Comparison of ENCODE assay signal across 25 cellular contexts in genomic region chr9:71521132-71521531, GRCh38.
A peak's percentile ranks its signal among the peaks of the same experiment; 100 is the strongest.
DNase-seq lines count a peak whose midpoint lies in the region; ATAC-seq, FAIRE-seq and TF ChIP-seq lines count a peak whose summit lies in the region.
"Had no signal": no experiment of that assay in that cellular context is flagged by ENCODE, and none has a peak within 500 bp of the region (broad histone marks: within the 10 kb centered on the region; RNA-seq: fewer than 3 reads in every experiment).

No MANE protein-coding gene starts in this region.

- FAIRE-seq in HepG2 (lab: Jason Lieb, UNC) (no peak), H1 (lab: Jason Lieb, UNC) (no peak)
- FAIRE-seq: GM12891, GM19239 had no signal

- H3K27ac ChIP-seq in HepG2 (ENCODE audit: extremely low read length, insufficient read depth, low read length): no peak overlapping the region
- no peak overlapping the region for H3K27ac ChIP-seq in right lobe of liver
- no peak overlapping the region for H3K27ac ChIP-seq in H1 (ENCODE audit: low read depth, low read length)
- H3K27ac ChIP-seq in substantia nigra (ENCODE audit: low read depth, low read length, poor library complexity, severe bottlenecking): no peak overlapping the region
- H3K27ac ChIP-seq: 22Rv1, BLaER1 had no signal

- no peak overlapping the region for H3K4me3 ChIP-seq in HepG2 (replicated peaks in 1 of 3; ENCODE audit: insufficient read depth in 1 of 3, low read depth in 2 of 3, low read length in 3 of 3)
- no peak overlapping the region for H3K4me3 ChIP-seq in right lobe of liver
- no peak overlapping the region for H3K4me3 ChIP-seq in H1 (ENCODE audit: extremely low read depth in 1 of 4, insufficient read depth in 2 of 4, low read depth in 3 of 4, low read length in 4 of 4)
- H3K4me3 ChIP-seq: BLaER1 had no signal

- H2BK12ac ChIP-seq in H1 (ENCODE audit: low read depth, low read length): no peak overlapping the region

- no peak overlapping the region for H4K5ac ChIP-seq in H1 (ENCODE audit: insufficient read length, low read depth, low read length)

- TF ChIP-seq CTCF in HepG2 (CRISPR knock-in tag; IDR thresholded peaks at IDR 0.05): no peak
- no peak for TF ChIP-seq CTCF in right lobe of liver (IDR thresholded peaks at IDR 0.05)
- no peak for TF ChIP-seq CTCF in H1 (IDR thresholded peaks at IDR 0.05; ENCODE audit: control extremely low read depth in 1 of 3, insufficient read depth in 1 of 3, low read depth in 1 of 3, low read length in 3 of 3)

- H3K14ac ChIP-seq in H1 (ENCODE audit: insufficient read length): no peak overlapping the region

- no peak overlapping the region for H2AK5ac ChIP-seq in H1 (ENCODE audit: low read depth, low read length)

- H2AFZ ChIP-seq in HepG2 (ENCODE audit: low read length) (no peak overlapping the region), H1 (ENCODE audit: low read length) (no peak overlapping the region)

- H3K4ac ChIP-seq in H1 (replicated peaks; ENCODE audit: insufficient read length, low read depth, low read length): no peak overlapping the region

- no peak overlapping the region for H4K8ac ChIP-seq in H1 (ENCODE audit: extremely low read depth, insufficient read depth, low read length)

- no peak overlapping the region for H3K18ac ChIP-seq in H1 (ENCODE audit: extremely low read depth, low read length)

- H3K4me1 ChIP-seq in HepG2 (ENCODE audit: insufficient read depth, low read length): no peaks in the 10 kb centered on the region
- no peaks in the 10 kb centered on the region for H3K4me1 ChIP-seq in right lobe of liver
- H3K4me1 ChIP-seq in H1 (replicated peaks in 1 of 4; ENCODE audit: control insufficient read depth in 3 of 4, insufficient read depth in 4 of 4, low read length in 3 of 4): peaks cover 3 to 15% (median 7%) of the 10 kb centered on the region in 4 experiments
- H3K4me1 ChIP-seq: BE2C, BLaER1 had no signal

- no peak for DNase-seq in HepG2 (ENCODE audit: low spot score)
- DNase-seq in right lobe of liver: no peak
- peak; percentile 30 for DNase-seq in MV-4-11 (lab: John Stamatoyannopoulos, UW)
- DNase-seq in H1 (ENCODE audit: low read depth in 1 of 2, low spot score in 2 of 2): no peak
- DNase-seq in NCI-H748 (lab: John Stamatoyannopoulos, UW; ENCODE audit: unreplicated experiment): no peak
- no peak for DNase-seq in GF-D8 (lab: John Stamatoyannopoulos, UW)
- no peak for DNase-seq in substantia nigra (lab: John Stamatoyannopoulos, UW)
- DNase-seq: ACHN; BE2C; C1 segment of cervical spinal cord; CD4-positive, alpha-beta memory T cell; CD4-positive, CD25-positive, alpha-beta regulatory T cell; CD8-positive, alpha-beta memory T cell; COR-L47; DMS 273 treated with DMSO at 0.1 percent for 48 hours; DMS153; DMS53; DMS79; DND-41; EL; GDM1 had no signal

- no peak overlapping the region for H2BK15ac ChIP-seq in H1 (ENCODE audit: low read length)

- no peaks in the 10 kb centered on the region for H3K79me2 ChIP-seq in HepG2 (ENCODE audit: insufficient read depth, low read length)
- no peaks in the 10 kb centered on the region for H3K79me2 ChIP-seq in H1 (ENCODE audit: control insufficient read depth in 1 of 2, insufficient read depth in 2 of 2, low read length in 2 of 2)

- no peak overlapping the region for H3K56ac ChIP-seq in H1 (replicated peaks; ENCODE audit: insufficient read length, low read depth, low read length)

- in situ Hi-C loops in HepG2 (cut with HindIII; ENCODE audit: extremely low pct_ligation_motif_present, low pct_unique_long_range_greater_than_20kb): no loop called here

- H3K9me3 ChIP-seq in HepG2 (ENCODE audit: low read length) (no peaks in the 10 kb centered on the region), right lobe of liver (no peaks in the 10 kb centered on the region), H1 (ENCODE audit: insufficient read depth in 2 of 2, low read depth in 1 of 2, low read length in 1 of 2) (no peaks in the 10 kb centered on the region)
- H3K9me3 ChIP-seq: BE2C, BLaER1 had no signal

- BruUV-seq in HepG2 (replicated peaks; lab: Mats Ljungman, UMichigan): no TSS peak

- TF ChIP-seq EP300 in HepG2 (IDR thresholded peaks at IDR 0.05; ENCODE audit: low read depth in 2 of 2, low read length in 2 of 2) (no peak), HepG2 (CRISPR knock-in tag; IDR thresholded peaks at IDR 0.05; ENCODE audit: borderline replicate concordance) (no peak), H1 (IDR thresholded peaks at IDR 0.05; ENCODE audit: borderline replicate concordance in 1 of 2, low read depth in 2 of 2, low read length in 2 of 2) (no peak)

- H3K9ac ChIP-seq in HepG2 (ENCODE audit: insufficient read depth, low read depth, low read length) (no peak overlapping the region), H1 (replicated peaks in 1 of 4; ENCODE audit: extremely low read depth in 1 of 4, low read depth in 3 of 4, low read length in 3 of 4) (no peak overlapping the region)
- H3K9ac ChIP-seq: BLaER1 had no signal

- CTCF ChIA-PET in HepG2 (lab: Yijun Ruan, JAX; ENCODE audit: low intra/inter-chr PET ratio, low total read pairs) (no interaction called here), H1 (lab: Charles Lee; ENCODE audit: partially characterized antibody) (no interaction called here)

- H3K4me2 ChIP-seq in HepG2 (ENCODE audit: low read depth, low read length) (no peak overlapping the region), H1 (ENCODE audit: insufficient read depth in 1 of 2, low read depth in 2 of 2, low read length in 2 of 2) (no peak overlapping the region)
- H3K4me2 ChIP-seq: BLaER1 had no signal

- ATAC-seq in HepG2 (no peak), right lobe of liver (no peak)

- no peaks in the 10 kb centered on the region for H3K36me3 ChIP-seq in HepG2 (replicated peaks in 1 of 2; ENCODE audit: control insufficient read depth in 1 of 2, insufficient read depth in 2 of 2, low read length in 2 of 2)
- no peaks in the 10 kb centered on the region for H3K36me3 ChIP-seq in right lobe of liver
- no peaks in the 10 kb centered on the region for H3K36me3 ChIP-seq in H1 (ENCODE audit: control insufficient read depth in 2 of 4, insufficient read depth in 4 of 4, low read length in 3 of 4)
- H3K36me3 ChIP-seq: BE2C, BLaER1 had no signal

- WGBS in HepG2 (ENCODE audit: low lambda C conversion rate): 3% methylated on average over 3 of the region's 3 CpGs
- 53% methylated on average over 3 of the region's 3 CpGs for WGBS in right lobe of liver (ENCODE audit: insufficient coverage, low coverage, low lambda C conversion rate, missing lambda C conversion rate)
- 76% methylated on average over 3 of the region's 3 CpGs; no CpG with 5 or more reads in 1 of the 2 experiments for WGBS in H1 (ENCODE audit: extremely low coverage in 1 of 2, insufficient coverage in 1 of 2, insufficient read length in 1 of 2, insufficient replicate concordance in 2 of 2, low coverage in 1 of 2, low lambda C conversion rate in 2 of 2, missing lambda C conversion rate in 1 of 2), 2 experiments

- TF ChIP-seq RAD21 in HepG2 (CRISPR knock-in tag; IDR thresholded peaks at IDR 0.05) (no peak), H1 (IDR thresholded peaks at IDR 0.05 in 1 of 2, conservative IDR thresholded peaks at IDR 0.05 in 1 of 2; ENCODE audit: low read depth in 2 of 2, low read length in 2 of 2) (no peak)

- H3K23ac ChIP-seq in H1 (ENCODE audit: insufficient read length): no peak overlapping the region

- TF ChIP-seq POLR2A in HepG2 (IDR thresholded peaks at IDR 0.05; ENCODE audit: insufficient read depth in 1 of 2, low read depth in 2 of 2, low read length in 2 of 2) (no peak), right lobe of liver (IDR thresholded peaks at IDR 0.05) (no peak), H1 (IDR thresholded peaks at IDR 0.05; ENCODE audit: control extremely low read depth in 1 of 2, low read depth in 2 of 2, low read length in 2 of 2) (no peak)

- H3K27me3 ChIP-seq in HepG2 (ENCODE audit: control insufficient read depth in 1 of 2, insufficient read depth in 2 of 2, low read length in 2 of 2): peaks cover 0 to 17% of the 10 kb centered on the region in 2 experiments; a peak in 2 of 5 replicates
- H3K27me3 ChIP-seq in right lobe of liver: no peaks in the 10 kb centered on the region
- no peaks in the 10 kb centered on the region for H3K27me3 ChIP-seq in H1 (replicated peaks in 1 of 4; ENCODE audit: control insufficient read depth in 3 of 4, extremely low read depth in 1 of 4, insufficient read depth in 3 of 4, low read length in 3 of 4)
- H3K27me3 ChIP-seq: BLaER1 had no signal

- no peak overlapping the region for H2BK120ac ChIP-seq in H1 (replicated peaks; ENCODE audit: low read depth, low read length)

- POLR2A ChIA-PET in HepG2 (lab: Yijun Ruan, JAX) (no interaction called here), H1 (lab: Charles Lee; ENCODE audit: partially characterized antibody) (no interaction called here)

- no peaks in the 10 kb centered on the region for H3K23me2 ChIP-seq in H1 (ENCODE audit: low read depth, low read length)

- H2BK5ac ChIP-seq in H1 (ENCODE audit: low read depth, low read length): no peak overlapping the region

- H2BK20ac ChIP-seq in H1 (ENCODE audit: low read length): 0 out of 2 replicates have a peak overlapping the region, but pooled peaks have one; percentile 40

- H4K20me1 ChIP-seq in HepG2 (ENCODE audit: insufficient read depth, low read length) (no peaks in the 10 kb centered on the region), H1 (replicated peaks in 1 of 2; ENCODE audit: control insufficient read depth in 1 of 2, insufficient read depth in 2 of 2, low read length in 2 of 2) (no peaks in the 10 kb centered on the region)
- H4K20me1 ChIP-seq: BLaER1 had no signal

- no peak overlapping the region for H4K91ac ChIP-seq in H1 (replicated peaks; ENCODE audit: insufficient read length, low read length)

- no peaks in the 10 kb centered on the region for H3K79me1 ChIP-seq in H1 (ENCODE audit: low read depth, low read length)

- intact Hi-C loops in HepG2 (cut with micrococcal nuclease; ENCODE audit: unreplicated experiment): no loop called here
- intact Hi-C loops in right lobe of liver (cut with DNase I): no loop called here

TF ChIP-seq in HepG2, 621 proteins besides CTCF, POLR2A, EP300 and RAD21 (continues in another document):
- peak; percentile 38 to 57; a peak in 3 of 4 replicates for TF ChIP-seq MAFK (conservative IDR thresholded peaks at IDR 0.05 in 1 of 2, IDR thresholded peaks at IDR 0.05 in 1 of 2; ENCODE audit: low read length in 2 of 2)
- no peak for TF ChIP-seq ZNF672 (CRISPR knock-in tag; IDR thresholded peaks at IDR 0.05)
- TF ChIP-seq MAFF (IDR thresholded peaks at IDR 0.05; ENCODE audit: low read depth, low read length): peak; percentile 40

TF ChIP-seq in H1, 55 proteins besides CTCF, POLR2A, EP300 and RAD21 (continues in another document):
- TF ChIP-seq EZH2 (IDR thresholded peaks at IDR 0.05; ENCODE audit: low read depth, low read length, severe bottlenecking) (no peak), HDAC2 (IDR thresholded peaks at IDR 0.05; ENCODE audit: borderline replicate concordance in 1 of 2, low read depth in 2 of 2, low read length in 2 of 2) (no peak), JUND (IDR thresholded peaks at IDR 0.05; ENCODE audit: low read length) (no peak)

Comparison
In these comparisons a context has a peak if more than half of its experiments do, and no peak if none do; other contexts are left out.
1. Of the 41 proteins assayed by ChIP-seq in both HepG2 and H1: peak only in HepG2: MAFK; only in H1: none; in both: none; in neither: 40.